Comparison of ENCODE assay signal across 14 cellular contexts in genomic region chr19:42942187-42942789, GRCh38. TPM values are rescaled to one million over a fixed set of nuclear protein-coding genes. Genes with fewer than 3 reads are reported as not detected.
A peak's percentile ranks its signal among the peaks of the same experiment; 100 is the strongest.
DNase-seq lines count a peak whose midpoint lies in the region; ATAC-seq, FAIRE-seq and TF ChIP-seq lines count a peak whose summit lies in the region.
"Had no signal": no experiment of that assay in that cellular context is flagged by ENCODE, and none has a peak within 500 bp of the region (broad histone marks: within the 10 kb centered on the region; RNA-seq: fewer than 3 reads in every experiment).

No MANE protein-coding gene starts in this region.

- H3K27me3 ChIP-seq in BE2C: no peaks in the 10 kb centered on the region
- H3K27me3 ChIP-seq in RWPE2 (ENCODE audit: insufficient read depth, poor library complexity, severe bottlenecking): no peaks in the 10 kb centered on the region

- DNase-seq in BE2C (no peak), GM19239 (ENCODE audit: insufficient read length, low spot score) (peak; percentile 1), RWPE2 (ENCODE audit: low spot score) (no peak), fibroblast of villous mesenchyme (ENCODE audit: low read depth) (peak; percentile 27), NCI-H524 (lab: John Stamatoyannopoulos, UW) (no peak), mucosa of gallbladder (ENCODE audit: low spot score) (no peak), NCI-H1105 (lab: John Stamatoyannopoulos, UW) (no peak)
- no peak for DNase-seq in effector CD8-positive, alpha-beta T cell (lab: John Stamatoyannopoulos, UW)
- DNase-seq: activated effector memory CD4-positive, alpha-beta T cell treated with Interleukin-2 at 50 U/mL for 16 hours; GF-D8; immature natural killer cell; NCI-H345; occipital lobe had no signal

- H3K27ac ChIP-seq in RWPE2 (ENCODE audit: poor library complexity, severe bottlenecking): no peak overlapping the region

- FAIRE-seq in GM19239 (lab: Jason Lieb, UNC): no peak
- FAIRE-seq: urothelium cell line had no signal

- H3K36me3 ChIP-seq in BE2C (no peaks in the 10 kb centered on the region), RWPE2 (ENCODE audit: low read depth) (no peaks in the 10 kb centered on the region)

- H3K4me1 ChIP-seq in BE2C (no peaks in the 10 kb centered on the region), RWPE2 (ENCODE audit: insufficient read depth, poor library complexity, severe bottlenecking) (no peaks in the 10 kb centered on the region)

- H3K9me3 ChIP-seq in BE2C (no peaks in the 10 kb centered on the region), RWPE2 (ENCODE audit: severe bottlenecking) (no peaks in the 10 kb centered on the region)

- H3K4me3 ChIP-seq in BE2C (ENCODE audit: low read depth, low read length) (no peak overlapping the region), RWPE2 (ENCODE audit: severe bottlenecking) (no peak overlapping the region), fibroblast of villous mesenchyme (ENCODE audit: low read depth, low read length) (no peak overlapping the region)

- ATAC-seq in RWPE2 (ENCODE audit: low read depth): no peak

- TF ChIP-seq CTCF in BE2C (IDR thresholded peaks at IDR 0.05; ENCODE audit: low read depth, low read length) (peak; percentile 43), RWPE2 (IDR thresholded peaks at IDR 0.05; ENCODE audit: poor library complexity, severe bottlenecking) (peak; percentile 59), fibroblast of villous mesenchyme (IDR thresholded peaks at IDR 0.05; ENCODE audit: insufficient read depth, low read depth, low read length) (peak; percentile 63)

RNA-seq across cellular contexts. Expression of gene PSG7, which starts 5.3 kb away (rescaled TPM):
- polyA plus RNA-seq in BE2C (2012; ENCODE audit: insufficient read depth, insufficient read length, low read depth): not detected
- total RNA-seq in fibroblast of villous mesenchyme (not detected in 2 replicates), mucosa of gallbladder (not detected)
- total RNA-seq: occipital lobe had no signal
- polyA plus RNA-seq: immature natural killer cell had no signal

RNA-seq across cellular contexts. Expression of gene PSG6, which starts 24.6 kb away (rescaled TPM):
- polyA plus RNA-seq in BE2C (2012; ENCODE audit: insufficient read depth, insufficient read length, low read depth): not detected
- total RNA-seq in fibroblast of villous mesenchyme (0.32 and 4.3 TPM in 2 replicates), mucosa of gallbladder (not detected)
- total RNA-seq: occipital lobe had no signal
- polyA plus RNA-seq: immature natural killer cell had no signal

Comparison
In these comparisons a context has a peak if more than half of its experiments do, and no peak if none do; other contexts are left out.
1. DNase-seq: peak in GM19239 (single experiment) and fibroblast of villous mesenchyme (single experiment); none in BE2C (single experiment), RWPE2 (single experiment), NCI-H524 (0 of 2), mucosa of gallbladder (single experiment), NCI-H1105 (single experiment) and effector CD8-positive, alpha-beta T cell (single experiment).
2. Peak in every context shown above with its lines, with median percentiles within 50 percentile points of each other: CTCF ChIP-seq.